ENCODE assay signal across 14 cellular contexts in genomic region chr12:356276-356988, GRCh38. TPM values are rescaled to one million over a fixed set of nuclear protein-coding genes. Genes with fewer than 3 reads are reported as not detected.
DNase-seq lines count a peak whose midpoint lies in the region; ATAC-seq and TF ChIP-seq lines count a peak whose summit lies in the region.
"Had no signal": no experiment of that assay in that cellular context is flagged by ENCODE, and none has a peak within 500 bp of the region (broad histone marks: within the 10 kb centered on the region; RNA-seq: fewer than 3 reads in every experiment).

No MANE protein-coding gene starts in this region.

- H3K4me3 ChIP-seq in choroid plexus epithelial cell (ENCODE audit: low read depth, low read length): no peak overlapping the region
- H3K4me3 ChIP-seq: esophagus muscularis mucosa, prostate gland, transverse colon had no signal

- H3K9me3 Mint-ChIP-seq in activated T-cell treated with anti-CD3 and anti-CD28 coated beads, Interleukin-2, amount 50 U/mL, for 72 hours: no peaks in the 10 kb centered on the region

- no peak for DNase-seq in activated T-cell treated with anti-CD3 and anti-CD28 coated beads, Interleukin-2, amount 50 U/mL, for 72 hours
- DNase-seq in activated T-cell treated with anti-CD3 and anti-CD28 coated beads for 4 hours: no peak
- peak; percentile 48 for DNase-seq in RPMI7951 (ENCODE audit: low read depth)
- peak; percentile 40 for DNase-seq in choroid plexus epithelial cell (ENCODE audit: low read depth)
- DNase-seq in non-pigmented ciliary epithelial cell (ENCODE audit: low read depth): peak; percentile 20
- no peak for DNase-seq in D341Med (ENCODE audit: low spot score)
- DNase-seq in NAMALWA (ENCODE audit: low spot score): no peak
- DNase-seq: DMS79, NCI-H2171 treated with DMSO at 0.1 percent for 48 hours, transverse colon had no signal

- H3K27ac Mint-ChIP-seq in activated T-cell treated with anti-CD3 and anti-CD28 coated beads, Interleukin-2, amount 50 U/mL, for 72 hours: peak overlapping the region; percentile 89

- no peak for ATAC-seq in activated T-cell treated with anti-CD3 and anti-CD28 coated beads, Interleukin-2, amount 50 U/mL, for 72 hours (replicated peaks in 1 of 2)
- ATAC-seq in GM21737 (IDR thresholded peaks at IDR 0.05; ENCODE audit: unreplicated experiment): no peak
- ATAC-seq: activated CD4-positive, CD25-positive, alpha-beta regulatory T cell treated with anti-CD3 and anti-CD28 coated beads, Interleukin-2, amount 50 U/mL, for 24 hours had no signal

- no peak overlapping the region for H3K4me3 Mint-ChIP-seq in activated T-cell treated with anti-CD3 and anti-CD28 coated beads, Interleukin-2, amount 50 U/mL, for 72 hours

- H3K4me1 Mint-ChIP-seq in activated T-cell treated with anti-CD3 and anti-CD28 coated beads, Interleukin-2, amount 50 U/mL, for 72 hours (ENCODE audit: low read depth): peaks cover 8% of the 10 kb centered on the region

- no peak for TF ChIP-seq CTCF in choroid plexus epithelial cell (conservative IDR thresholded peaks at IDR 0.05; ENCODE audit: low read depth, low read length)

- H3K36me3 Mint-ChIP-seq in activated T-cell treated with anti-CD3 and anti-CD28 coated beads, Interleukin-2, amount 50 U/mL, for 72 hours (ENCODE audit: insufficient read depth in 2 of 2): peaks cover 19 to 39% of the 10 kb centered on the region in 2 donors

- no peaks in the 10 kb centered on the region for H3K27me3 Mint-ChIP-seq in activated T-cell treated with anti-CD3 and anti-CD28 coated beads, Interleukin-2, amount 50 U/mL, for 72 hours (ENCODE audit: low read depth)

RNA-seq across cellular contexts. Expression of gene KDM5A, which starts 32.7 kb away (rescaled TPM):
- 100 to 1,000 TPM in 1 of 2 donors, 10 to 100 TPM in 1; 75.0 to 103 TPM for total RNA-seq in activated T-cell treated with anti-CD3 and anti-CD28 coated beads, Interleukin-2, amount 50 U/mL, for 72 hours
- 16.8 and 20.3 TPM in 2 replicates for total RNA-seq in RPMI7951 (2014; rRNA removed; shearing (Covaris generic))

RNA-seq across cellular contexts. Expression of gene CCDC77, which starts 45.0 kb away (rescaled TPM):
- 10 to 100 TPM; 11.2 to 18.9 TPM for total RNA-seq in activated T-cell treated with anti-CD3 and anti-CD28 coated beads, Interleukin-2, amount 50 U/mL, for 72 hours
- total RNA-seq in RPMI7951 (2014; rRNA removed; shearing (Covaris generic)): 23.3 and 24.6 TPM in 2 replicates

Comparison
In these comparisons a context has a peak if more than half of its experiments do, and no peak if none do; other contexts are left out.
1. DNase-seq: peak in RPMI7951 (single experiment), choroid plexus epithelial cell (single experiment) and non-pigmented ciliary epithelial cell (single experiment); none in activated T-cell treated with anti-CD3 and anti-CD28 coated beads, Interleukin-2, amount 50 U/mL, for 72 hours (0 of 2), activated T-cell treated with anti-CD3 and anti-CD28 coated beads for 4 hours (single experiment), D341Med (single experiment) and NAMALWA (single experiment).